9 cellular contexts compared by ENCODE assay signal in the genomic region with DNA sequence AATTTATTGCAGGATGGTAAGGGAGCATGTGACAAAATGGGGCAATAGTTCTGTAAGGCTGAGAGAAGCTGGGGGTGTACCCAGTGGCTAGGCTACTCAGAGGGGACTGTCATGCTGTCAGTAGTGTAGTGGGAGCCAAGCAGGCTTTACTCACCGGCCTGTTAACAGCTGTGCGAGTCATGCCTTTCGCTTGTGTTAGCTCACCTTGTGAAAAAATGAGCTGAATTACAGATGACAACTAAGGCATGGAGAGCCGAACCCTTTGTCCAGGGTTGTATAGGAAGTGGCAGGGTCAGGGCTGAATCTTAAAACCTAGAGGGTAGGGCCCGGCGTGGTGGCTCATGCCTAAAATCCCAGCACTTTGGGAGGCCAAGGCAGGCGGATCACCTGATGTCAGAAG. TPM values are rescaled to one million over a fixed set of nuclear protein-coding genes. Genes with fewer than 3 reads are reported as not detected.
DNase-seq lines count a peak whose midpoint lies in the region; ATAC-seq and TF ChIP-seq lines count a peak whose summit lies in the region.
"Had no signal": no experiment of that assay in that cellular context is flagged by ENCODE, and none has a peak within 500 bp of the region (broad histone marks: within the 10 kb centered on the region; RNA-seq: fewer than 3 reads in every experiment).

No MANE protein-coding gene starts in this region.

- ATAC-seq in GM19397 (IDR thresholded peaks at IDR 0.05; ENCODE audit: unreplicated experiment) (no peak), GM18873 (IDR thresholded peaks at IDR 0.05; ENCODE audit: low FRiP score, unreplicated experiment) (no peak)

- H3K4me1 ChIP-seq in Peyer's patch (peaks cover 0 to 67% (median 31%) of the 10 kb centered on the region in 4 donors), colonic mucosa (peaks cover 45% of the 10 kb centered on the region), osteoblast (ENCODE audit: insufficient read depth, low read length) (peaks cover 36% of the 10 kb centered on the region), Karpas-422 (ENCODE audit: low read length) (peaks cover 24% of the 10 kb centered on the region)

- H4K20me1 ChIP-seq in osteoblast (ENCODE audit: insufficient read depth, low read length) (peaks cover 66% of the 10 kb centered on the region), Karpas-422 (ENCODE audit: insufficient read depth, low read depth, low read length) (no peaks in the 10 kb centered on the region; the same call in 1 of the 2 replicates)

- no peak for TF ChIP-seq POLR2A in Peyer's patch (IDR thresholded peaks at IDR 0.05)

- H3K9ac ChIP-seq in colonic mucosa (ENCODE audit: low read depth in 2 of 2, low read length in 2 of 2) = peak overlapping the region in 1 of 2 donors; percentile 38
- no peak overlapping the region for H3K9ac ChIP-seq in Karpas-422 (ENCODE audit: low read length)

- H3K4me2 ChIP-seq in osteoblast (ENCODE audit: insufficient read depth, low read length) = no peak overlapping the region
- H3K4me2 ChIP-seq in Karpas-422 (ENCODE audit: low read depth, low read length, poor library complexity, severe bottlenecking) = no peak overlapping the region

- H3K9me3 ChIP-seq in Peyer's patch (no peaks in the 10 kb centered on the region), colonic mucosa (no peaks in the 10 kb centered on the region), osteoblast (ENCODE audit: low read depth, low read length) (no peaks in the 10 kb centered on the region), Karpas-422 (ENCODE audit: low read length) (no peaks in the 10 kb centered on the region)

- TF ChIP-seq CTCF in GM12865 (IDR thresholded peaks at IDR 0.05; ENCODE audit: insufficient read depth, low read depth, low read length, missing control alignments) (no peak), Peyer's patch (IDR thresholded peaks at IDR 0.05) (no peak), colonic mucosa (IDR thresholded peaks at IDR 0.05) (no peak), osteoblast (IDR thresholded peaks at IDR 0.05; ENCODE audit: extremely low read depth, low read depth, low read length) (no peak)

- peak overlapping the region in 3 of 4 donors; percentile 56 to 85 (median 71) for H3K27ac ChIP-seq in Peyer's patch
- H3K27ac ChIP-seq in colonic mucosa = peak overlapping the region; percentile 38
- peak overlapping the region; percentile 69 for H3K27ac ChIP-seq in osteoblast (ENCODE audit: low read depth, low read length)
- no peak overlapping the region for H3K27ac ChIP-seq in Karpas-422 (ENCODE audit: low read length)

- peaks cover 88% of the 10 kb centered on the region for H3K79me2 ChIP-seq in osteoblast (ENCODE audit: insufficient read depth, low read length)
- peaks cover 50% of the 10 kb centered on the region for H3K79me2 ChIP-seq in Karpas-422 (ENCODE audit: low read length)

- H3K4me3 ChIP-seq in GM12865 (ENCODE audit: low read depth, low read length) (no peak overlapping the region), Peyer's patch (no peak overlapping the region), colonic mucosa (no peak overlapping the region), osteoblast (ENCODE audit: insufficient read depth, low read length) (no peak overlapping the region), Karpas-422 (ENCODE audit: low read length) (no peak overlapping the region)

- H2AFZ ChIP-seq in osteoblast (ENCODE audit: low read length) (no peak overlapping the region), Karpas-422 (ENCODE audit: low read length) (no peak overlapping the region)

- DNase-seq in GM12865 (ENCODE audit: low read depth) = peak; percentile 59
- DNase-seq in Peyer's patch = peak in 2 of 3 donors; percentile 18 to 46
- DNase-seq in colonic mucosa = no peak
- DNase-seq in osteoblast (ENCODE audit: insufficient read length, low spot score, missing footprints) = peak; percentile 87
- DNase-seq in NCI-H524 (lab: John Stamatoyannopoulos, UW) = no peak
- no peak for DNase-seq in Karpas-422
- DNase-seq: NCI-H2107 had no signal

- H3K36me3 ChIP-seq in Peyer's patch (peaks cover 0 to 30% (median 0%) of the 10 kb centered on the region in 3 donors), colonic mucosa (no peaks in the 10 kb centered on the region), osteoblast (ENCODE audit: insufficient read depth, low read length) (peaks cover 35% of the 10 kb centered on the region), Karpas-422 (ENCODE audit: insufficient read depth, low read length) (peaks cover 12% of the 10 kb centered on the region)

- H3K9me2 ChIP-seq in Karpas-422 (replicated peaks; ENCODE audit: insufficient read depth, low read length) = no peaks in the 10 kb centered on the region

- H3K27me3 ChIP-seq in Peyer's patch (no peaks in the 10 kb centered on the region), colonic mucosa (no peaks in the 10 kb centered on the region), osteoblast (ENCODE audit: insufficient read depth, low read length) (no peaks in the 10 kb centered on the region), Karpas-422 (ENCODE audit: low read length) (no peaks in the 10 kb centered on the region)

- intact Hi-C loops in colonic mucosa (cut with DNase I) = no loop called here

RNA-seq across cellular contexts. Expression of a gene that starts 37.9 kb away (rescaled TPM):
- total RNA-seq in Peyer's patch = 10 to 100 TPM in 2 of 4 donors, 1 to 10 TPM in 2; 4.4 to 37.1 (median 8.4) TPM
- 10 to 100 TPM; 26.4 to 40.9 TPM for total RNA-seq in colonic mucosa
- 32.4 and 51.4 TPM in 2 replicates for total RNA-seq in osteoblast
- total RNA-seq in Karpas-422 (2014; rRNA removed; shearing (Covaris generic); ENCODE audit: low replicate concordance) = 16.7 and 20.8 TPM in 2 replicates

Comparison
In these comparisons a context has a peak if more than half of its experiments do, and no peak if none do; other contexts are left out.
1. DNase-seq: peak in GM12865 (single experiment), Peyer's patch (2 of 3) and osteoblast (single experiment); none in colonic mucosa (single experiment), NCI-H524 (0 of 2) and Karpas-422 (single experiment).